9 cellular contexts compared by ENCODE assay signal in the genomic region with DNA sequence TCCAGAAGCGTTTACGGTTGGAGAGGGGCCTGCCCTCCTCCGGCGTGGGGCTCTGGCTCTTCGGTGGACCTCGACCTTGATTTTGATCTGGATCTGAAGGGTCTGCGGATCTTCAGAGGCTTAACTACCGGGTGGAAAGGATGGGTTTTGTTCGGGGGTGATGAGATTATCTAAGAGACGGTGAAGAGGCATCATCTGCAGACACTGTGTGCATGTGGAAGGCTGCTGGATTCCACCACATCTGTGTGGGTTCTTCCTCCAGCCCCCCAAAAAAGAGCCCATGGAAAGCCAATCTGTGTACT. TPM values are rescaled to one million over a fixed set of nuclear protein-coding genes. Genes with fewer than 3 reads are reported as not detected.
DNase-seq lines count a peak whose midpoint lies in the region; ATAC-seq, FAIRE-seq and TF ChIP-seq lines count a peak whose summit lies in the region.
"Had no signal": no experiment of that assay in that cellular context is flagged by ENCODE, and none has a peak within 500 bp of the region (broad histone marks: within the 10 kb centered on the region; RNA-seq: fewer than 3 reads in every experiment).

No MANE protein-coding gene starts in this region.

- CTCF ChIA-PET in SK-N-SH (lab: Yijun Ruan, JAX): interaction anchor here (1.7 kb wide), 1 partner anchor 26 kb away, joined by 5 read pairs; no protein-coding TSS in a partner anchor

- no peaks in the 10 kb centered on the region for H4K20me1 ChIP-seq in SK-N-SH (ENCODE audit: insufficient read depth)

- no peaks in the 10 kb centered on the region for H3K79me2 ChIP-seq in SK-N-SH (ENCODE audit: insufficient read depth)

- no peak for TF ChIP-seq POLR2A in suprapubic skin (IDR thresholded peaks at IDR 0.05)

- H3F3A ChIP-seq in SK-N-SH (replicated peaks; ENCODE audit: insufficient read depth): peaks cover 8% of the 10 kb centered on the region

- no peak for DNase-seq in SK-N-SH
- DNase-seq in adipocyte (ENCODE audit: low read depth): no peak
- DNase-seq in kidney: no peak
- no peak for DNase-seq in suprapubic skin (ENCODE audit: low spot score in 2 of 2)
- no peak for DNase-seq in SKM-1 treated with dmso at 0.1 percent for 144 hours (lab: John Stamatoyannopoulos, UW; ENCODE audit: unreplicated experiment)
- no peak for DNase-seq in NCI-H2227 (lab: John Stamatoyannopoulos, UW; ENCODE audit: unreplicated experiment)
- DNase-seq in mucosa of gallbladder (ENCODE audit: low spot score): no peak

- H3K4me1 ChIP-seq in SK-N-SH (ENCODE audit: control insufficient read depth in 1 of 2, insufficient read depth in 2 of 2, low read depth in 1 of 2, low read length in 1 of 2) (peaks cover 3 to 10% of the 10 kb centered on the region in 2 experiments; a peak in 3 of 4 replicates), adipocyte (ENCODE audit: control insufficient read depth, insufficient read depth, low read length) (peaks cover 10% of the 10 kb centered on the region), kidney (ENCODE audit: control insufficient read depth in 1 of 2, insufficient read depth in 1 of 2, low read depth in 1 of 2, low read length in 2 of 2) (peaks cover 9 to 21% of the 10 kb centered on the region in 2 donors), suprapubic skin (peaks cover 32% of the 10 kb centered on the region)

- 37% methylated on average over 10 of the region's 10 CpGs for WGBS in SK-N-SH (ENCODE audit: low lambda C conversion rate)
- WGBS in suprapubic skin: 22% methylated on average over 6 of the region's 10 CpGs

- TF ChIP-seq EP300 in SK-N-SH (IDR thresholded peaks at IDR 0.05; ENCODE audit: borderline replicate concordance in 1 of 2, low read depth in 1 of 2, low read length in 1 of 2): no peak
- TF ChIP-seq EP300 in suprapubic skin (IDR thresholded peaks at IDR 0.05): no peak

- peak overlapping the region; percentile 94 for H2AFZ ChIP-seq in SK-N-SH (ENCODE audit: low read depth)

- no peak for TF ChIP-seq RAD21 in SK-N-SH (IDR thresholded peaks at IDR 0.05; ENCODE audit: low read length)

- ATAC-seq in SK-N-SH treated with all-trans-retinoic acid at 6 μM for 48 hours: no peak

- H3K9me2 ChIP-seq in SK-N-SH: no peaks in the 10 kb centered on the region

- H3K27me3 ChIP-seq in SK-N-SH (ENCODE audit: insufficient read depth): no peaks in the 10 kb centered on the region
- no peaks in the 10 kb centered on the region for H3K27me3 ChIP-seq in adipocyte (replicated peaks; ENCODE audit: control insufficient read depth, insufficient read depth, low read length)
- no peaks in the 10 kb centered on the region for H3K27me3 ChIP-seq in suprapubic skin

- FAIRE-seq in kidney (lab: Jason Lieb, UNC): no peak
- FAIRE-seq: colon had no signal

- peak overlapping the region; percentile 89 for H3K4me2 ChIP-seq in SK-N-SH

- H3K9me3 ChIP-seq in SK-N-SH (no peaks in the 10 kb centered on the region), adipocyte (ENCODE audit: control insufficient read depth, low read length) (no peaks in the 10 kb centered on the region), kidney (ENCODE audit: control insufficient read depth in 1 of 2, low read length in 2 of 2) (no peaks in the 10 kb centered on the region), suprapubic skin (no peaks in the 10 kb centered on the region)

- H3K9ac ChIP-seq in SK-N-SH (peak overlapping the region; percentile 69), adipocyte (ENCODE audit: low read length) (peak overlapping the region; percentile 76), kidney (ENCODE audit: low read length in 2 of 2) (peak overlapping the region; percentile 58 to 76)

- intact Hi-C loops in kidney (cut with DNase I): no loop called here

- H3K27ac ChIP-seq in SK-N-SH (ENCODE audit: low read depth in 2 of 2, low read length in 1 of 2): no peak overlapping the region
- peak overlapping the region; percentile 49 to 74 for H3K27ac ChIP-seq in kidney (ENCODE audit: low read depth in 2 of 2, low read length in 2 of 2)
- H3K27ac ChIP-seq in suprapubic skin: peak overlapping the region; percentile 98

- H3K36me3 ChIP-seq in SK-N-SH (replicated peaks in 1 of 2; ENCODE audit: control insufficient read depth in 1 of 2, insufficient read depth in 2 of 2, low read length in 1 of 2) (peaks cover 16 to 26% of the 10 kb centered on the region in 2 experiments), adipocyte (ENCODE audit: control insufficient read depth, insufficient read depth, low read length, severe bottlenecking) (peaks cover 11% of the 10 kb centered on the region), kidney (ENCODE audit: control insufficient read depth in 1 of 2, insufficient read depth in 2 of 2, low read length in 2 of 2) (peaks cover 0 to 16% of the 10 kb centered on the region in 2 donors), suprapubic skin (peaks cover 23% of the 10 kb centered on the region)

- POLR2A ChIA-PET in SK-N-SH (lab: Yijun Ruan, JAX): no interaction called here

- TF ChIP-seq CTCF in SK-N-SH (IDR thresholded peaks at IDR 0.05): no peak
- TF ChIP-seq CTCF in kidney (IDR thresholded peaks at IDR 0.05; ENCODE audit: borderline replicate concordance, extremely low read depth, insufficient read depth): no peak
- TF ChIP-seq CTCF in suprapubic skin (IDR thresholded peaks at IDR 0.05): no peak

- peak overlapping the region; percentile 73 to 85 for H3K4me3 ChIP-seq in SK-N-SH (ENCODE audit: low read depth in 2 of 2, low read length in 1 of 2)
- peak overlapping the region; percentile 79 for H3K4me3 ChIP-seq in adipocyte (ENCODE audit: low read length)
- H3K4me3 ChIP-seq in kidney (ENCODE audit: low read length in 2 of 2): peak overlapping the region; percentile 70 to 72
- H3K4me3 ChIP-seq in suprapubic skin: peak overlapping the region; percentile 84

TF ChIP-seq in SK-N-SH, 30 proteins besides CTCF, POLR2A, EP300 and RAD21 (continues in another document):
- no peak for TF ChIP-seq RCOR1 (IDR thresholded peaks at IDR 0.05; ENCODE audit: low read length)
- TF ChIP-seq, protein P1, sequence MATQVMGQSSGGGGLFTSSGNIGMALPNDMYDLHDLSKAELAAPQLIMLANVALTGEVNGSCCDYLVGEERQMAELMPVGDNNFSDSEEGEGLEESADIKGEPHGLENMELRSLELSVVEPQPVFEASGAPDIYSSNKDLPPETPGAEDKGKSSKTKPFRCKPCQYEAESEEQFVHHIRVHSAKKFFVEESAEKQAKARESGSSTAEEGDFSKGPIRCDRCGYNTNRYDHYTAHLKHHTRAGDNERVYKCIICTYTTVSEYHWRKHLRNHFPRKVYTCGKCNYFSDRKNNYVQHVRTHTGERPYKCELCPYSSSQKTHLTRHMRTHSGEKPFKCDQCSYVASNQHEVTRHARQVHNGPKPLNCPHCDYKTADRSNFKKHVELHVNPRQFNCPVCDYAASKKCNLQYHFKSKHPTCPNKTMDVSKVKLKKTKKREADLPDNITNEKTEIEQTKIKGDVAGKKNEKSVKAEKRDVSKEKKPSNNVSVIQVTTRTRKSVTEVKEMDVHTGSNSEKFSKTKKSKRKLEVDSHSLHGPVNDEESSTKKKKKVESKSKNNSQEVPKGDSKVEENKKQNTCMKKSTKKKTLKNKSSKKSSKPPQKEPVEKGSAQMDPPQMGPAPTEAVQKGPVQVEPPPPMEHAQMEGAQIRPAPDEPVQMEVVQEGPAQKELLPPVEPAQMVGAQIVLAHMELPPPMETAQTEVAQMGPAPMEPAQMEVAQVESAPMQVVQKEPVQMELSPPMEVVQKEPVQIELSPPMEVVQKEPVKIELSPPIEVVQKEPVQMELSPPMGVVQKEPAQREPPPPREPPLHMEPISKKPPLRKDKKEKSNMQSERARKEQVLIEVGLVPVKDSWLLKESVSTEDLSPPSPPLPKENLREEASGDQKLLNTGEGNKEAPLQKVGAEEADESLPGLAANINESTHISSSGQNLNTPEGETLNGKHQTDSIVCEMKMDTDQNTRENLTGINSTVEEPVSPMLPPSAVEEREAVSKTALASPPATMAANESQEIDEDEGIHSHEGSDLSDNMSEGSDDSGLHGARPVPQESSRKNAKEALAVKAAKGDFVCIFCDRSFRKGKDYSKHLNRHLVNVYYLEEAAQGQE (IDR thresholded peaks at IDR 0.05; ENCODE audit: low read depth, low read length): no peak
- TF ChIP-seq POLR2AphosphoS5 (IDR thresholded peaks at IDR 0.05; ENCODE audit: low read depth, low read length): no peak
- no peak for TF ChIP-seq SMC3 (IDR thresholded peaks at IDR 0.05; ENCODE audit: low read depth, low read length)

TF ChIP-seq in SK-N-SH treated with all-trans-retinoic acid at 6 μM for 48 hours, 23 proteins besides CTCF, POLR2A, EP300 and RAD21 (continues in another document):
- TF ChIP-seq ZNF70 (CRISPR knock-in tag; IDR thresholded peaks at IDR 0.05) (no peak), ZNF8 (CRISPR knock-in tag; IDR thresholded peaks at IDR 0.05) (no peak), ZFP30 (CRISPR knock-in tag; IDR thresholded peaks at IDR 0.05) (no peak), CSDC2 (CRISPR knock-in tag; IDR thresholded peaks at IDR 0.05) (no peak)
- TF ChIP-seq, protein P2, sequence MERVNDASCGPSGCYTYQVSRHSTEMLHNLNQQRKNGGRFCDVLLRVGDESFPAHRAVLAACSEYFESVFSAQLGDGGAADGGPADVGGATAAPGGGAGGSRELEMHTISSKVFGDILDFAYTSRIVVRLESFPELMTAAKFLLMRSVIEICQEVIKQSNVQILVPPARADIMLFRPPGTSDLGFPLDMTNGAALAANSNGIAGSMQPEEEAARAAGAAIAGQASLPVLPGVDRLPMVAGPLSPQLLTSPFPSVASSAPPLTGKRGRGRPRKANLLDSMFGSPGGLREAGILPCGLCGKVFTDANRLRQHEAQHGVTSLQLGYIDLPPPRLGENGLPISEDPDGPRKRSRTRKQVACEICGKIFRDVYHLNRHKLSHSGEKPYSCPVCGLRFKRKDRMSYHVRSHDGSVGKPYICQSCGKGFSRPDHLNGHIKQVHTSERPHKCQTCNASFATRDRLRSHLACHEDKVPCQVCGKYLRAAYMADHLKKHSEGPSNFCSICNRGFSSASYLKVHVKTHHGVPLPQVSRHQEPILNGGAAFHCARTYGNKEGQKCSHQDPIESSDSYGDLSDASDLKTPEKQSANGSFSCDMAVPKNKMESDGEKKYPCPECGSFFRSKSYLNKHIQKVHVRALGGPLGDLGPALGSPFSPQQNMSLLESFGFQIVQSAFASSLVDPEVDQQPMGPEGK (CRISPR knock-in tag; IDR thresholded peaks at IDR 0.05; ENCODE audit: borderline replicate concordance): no peak

RNA-seq across cellular contexts. Expression of a gene that starts 1.0 kb away (rescaled TPM):
- polyA plus RNA-seq in SK-N-SH (2012; rRNA removed): 4.9 and 6.5 TPM in 2 replicates
- polyA plus RNA-seq in SK-N-SH (2012; cell fraction: cytosol; rRNA removed): 5.1 and 6.4 TPM in 2 replicates
- polyA plus RNA-seq in SK-N-SH (2012; cell fraction: nucleus; rRNA removed): 2.8 and 3.3 TPM in 2 replicates
- total RNA-seq in kidney: 17.3 TPM
- 16.2 TPM for polyA plus RNA-seq in kidney (ENCODE audit: insufficient read depth, low read depth, low replicate concordance)
- total RNA-seq in suprapubic skin: 100 to 1,000 TPM in 2 of 4 donors, 10 to 100 TPM in 2; 74.2 to 133 (median 106) TPM
- 19.9 TPM for total RNA-seq in mucosa of gallbladder

Comparison
In these comparisons a context has a peak if more than half of its experiments do, and no peak if none do; other contexts are left out.
1. H3K27ac ChIP-seq: peak in kidney (2 of 2) and suprapubic skin (single experiment); none in SK-N-SH (0 of 2).
2. Peak in every context shown above with its lines, with median percentiles within 50 percentile points of each other: H3K4me3 ChIP-seq and H3K9ac ChIP-seq.